ENCODE assay signal across 13 cellular contexts in genomic region chr16:67240506-67240905, GRCh38. TPM values are rescaled to one million over a fixed set of nuclear protein-coding genes. Genes with fewer than 3 reads are reported as not detected.
DNase-seq lines count a peak whose midpoint lies in the region; ATAC-seq and TF ChIP-seq lines count a peak whose summit lies in the region.
"Had no signal": no experiment of that assay in that cellular context is flagged by ENCODE, and none has a peak within 500 bp of the region (broad histone marks: within the 10 kb centered on the region; RNA-seq: fewer than 3 reads in every experiment).

No MANE protein-coding gene starts in this region.

- peak overlapping the region; percentile 95 for H2BK120ac ChIP-seq in IMR-90 (ENCODE audit: low read depth, low read length)

- peak overlapping the region; percentile 91 for H2BK20ac ChIP-seq in IMR-90 (ENCODE audit: low read depth, low read length)

- POLR2A ChIA-PET in A673 (lab: Charles Lee; ENCODE audit: low non-redundant PET): no interaction called here
- POLR2A ChIA-PET in IMR-90 (lab: Charles Lee; ENCODE audit: unreplicated experiment): interaction anchor here (0.7 kb wide), 1 partner anchor 84 kb away, joined by 7 read pairs; no protein-coding TSS in a partner anchor

- peaks cover 33% of the 10 kb centered on the region for H3K36me3 Mint-ChIP-seq in endodermal cell (ENCODE audit: low read depth)

- H3K9ac ChIP-seq in IMR-90 (ENCODE audit: low read depth, low read length): peak overlapping the region; percentile 62
- H3K9ac ChIP-seq in endodermal cell (ENCODE audit: extremely low read depth, low read length, poor library complexity, severe bottlenecking): no peak overlapping the region

- H2AFZ ChIP-seq in IMR-90 (replicated peaks; ENCODE audit: low read length, poor library complexity): peak overlapping the region; percentile 29

- TF ChIP-seq CTCF in A673 (conservative IDR thresholded peaks at IDR 0.05; ENCODE audit: low read depth, low read length) (no peak), IMR-90 (conservative IDR thresholded peaks at IDR 0.05; ENCODE audit: low read depth, low read length) (no peak), endodermal cell (conservative IDR thresholded peaks at IDR 0.05) (no peak)

- H3K9me1 ChIP-seq in IMR-90 (ENCODE audit: insufficient read depth, low read length): peaks cover 42% of the 10 kb centered on the region

- peak overlapping the region; percentile 95 for H4K91ac ChIP-seq in IMR-90 (ENCODE audit: insufficient read depth, low read depth, low read length)

- CTCF ChIA-PET in A673 (lab: Charles Lee) (no interaction called here), IMR-90 (lab: Yijun Ruan, JAX) (interaction anchor here (0.7 kb wide), 1 partner anchor 241 kb away, joined by 3 read pairs; no protein-coding TSS in a partner anchor)

- peak overlapping the region; percentile 93 for H2BK5ac ChIP-seq in IMR-90 (ENCODE audit: low read depth, low read length, poor library complexity, severe bottlenecking)

- H3K56ac ChIP-seq in IMR-90 (ENCODE audit: extremely low read depth, insufficient read depth, low read length): peak overlapping the region; percentile 89

- H4K5ac ChIP-seq in IMR-90 (ENCODE audit: low read depth, low read length): peak overlapping the region; percentile 77

- H3K27me3 ChIP-seq in A673 (replicated peaks; ENCODE audit: insufficient read depth, low read depth, low read length, poor library complexity) (no peaks in the 10 kb centered on the region), IMR-90 (ENCODE audit: control insufficient read depth, insufficient read depth, low read length) (no peaks in the 10 kb centered on the region), endodermal cell (ENCODE audit: control insufficient read depth, insufficient read depth, low read length, poor library complexity, severe bottlenecking) (no peaks in the 10 kb centered on the region), muscle layer of duodenum (ENCODE audit: low read depth, low read length) (no peaks in the 10 kb centered on the region)

- H2BK15ac ChIP-seq in IMR-90 (ENCODE audit: low read depth, low read length): peak overlapping the region; percentile 97; the same call in 2 of the 3 replicates

- no peaks in the 10 kb centered on the region for H3K9me3 ChIP-seq in A673 (ENCODE audit: low read depth, low read length, poor library complexity, severe bottlenecking)
- no peaks in the 10 kb centered on the region for H3K9me3 ChIP-seq in IMR-90 (ENCODE audit: control insufficient read depth, insufficient read depth, low read length)
- H3K9me3 ChIP-seq in endodermal cell (ENCODE audit: control insufficient read depth, low read length): no peaks in the 10 kb centered on the region
- H3K9me3 ChIP-seq in muscle layer of duodenum (ENCODE audit: control insufficient read depth in 1 of 2, low read length in 2 of 2): no peaks in the 10 kb centered on the region

- H3K4me1 ChIP-seq in A673 (ENCODE audit: insufficient read depth, low read length, poor library complexity, severe bottlenecking) (peaks cover 42% of the 10 kb centered on the region), IMR-90 (ENCODE audit: control insufficient read depth, insufficient read depth, low read length) (peaks cover 41% of the 10 kb centered on the region), endodermal cell (ENCODE audit: control insufficient read depth, insufficient read depth, low read length) (peaks cover 24% of the 10 kb centered on the region), muscle layer of duodenum (ENCODE audit: control insufficient read depth in 1 of 2, insufficient read depth in 2 of 2, low read length in 2 of 2) (peaks cover 9 to 24% of the 10 kb centered on the region in 2 donors)

- H3K27ac Mint-ChIP-seq in endodermal cell: peak overlapping the region; percentile 52
- H3K27ac Mint-ChIP-seq: memory B cell had no signal

- no peak for TF ChIP-seq RAD21 in IMR-90 (IDR thresholded peaks at IDR 0.05; ENCODE audit: low read length)

- no peak overlapping the region for H3K4me3 Mint-ChIP-seq in endodermal cell
- H3K4me3 Mint-ChIP-seq: CD4-positive, CD25-positive, alpha-beta regulatory T cell; effector memory CD8-positive, alpha-beta T cell; memory B cell had no signal

- H3K18ac ChIP-seq in IMR-90 (ENCODE audit: low read depth, low read length): peak overlapping the region; percentile 70

- H3K14ac ChIP-seq in IMR-90 (replicated peaks; ENCODE audit: low read depth, low read length): peak overlapping the region; percentile 95

- ATAC-seq in IMR-90 (ENCODE audit: low read depth): peak; percentile 0; the same call in 1 of the 2 replicates
- ATAC-seq: effector memory CD8-positive, alpha-beta T cell had no signal

- no peak for TF ChIP-seq POLR2A in IMR-90 (IDR thresholded peaks at IDR 0.05; ENCODE audit: low read depth, low read length)

- peak overlapping the region; percentile 30; the same call in 1 of the 2 replicates for H3K4me2 ChIP-seq in IMR-90 (ENCODE audit: low read depth, low read length)

- H2AK9ac ChIP-seq in IMR-90 (replicated peaks; ENCODE audit: low read depth, low read length, poor library complexity): peak overlapping the region; percentile 80

- BruUV-seq in A673 (replicated peaks; lab: Mats Ljungman, UMichigan) (no TSS peak), IMR-90 (replicated peaks; lab: Mats Ljungman, UMichigan) (no TSS peak)

- no peaks in the 10 kb centered on the region for H3K9me3 Mint-ChIP-seq in endodermal cell
- H3K9me3 Mint-ChIP-seq: effector memory CD8-positive, alpha-beta T cell had no signal

- intact Hi-C loops in A673 (cut with micrococcal nuclease; ENCODE audit: unreplicated experiment): no loop called here
- intact Hi-C loops in IMR-90 (cut with micrococcal nuclease): no loop called here

- peak overlapping the region; percentile 99 for H2AK5ac ChIP-seq in IMR-90 (ENCODE audit: low read depth, low read length)

- H3K36me3 ChIP-seq in A673 (ENCODE audit: insufficient read depth, low read length, poor library complexity, severe bottlenecking): peaks cover 28% of the 10 kb centered on the region
- H3K36me3 ChIP-seq in IMR-90 (ENCODE audit: control insufficient read depth, insufficient read depth, low read length): peaks cover 35% of the 10 kb centered on the region
- H3K36me3 ChIP-seq in endodermal cell (ENCODE audit: control insufficient read depth, insufficient read depth, low read length): peaks cover 88% of the 10 kb centered on the region
- H3K36me3 ChIP-seq in muscle layer of duodenum (ENCODE audit: control insufficient read depth in 1 of 2, insufficient read depth in 2 of 2, low read length in 2 of 2): peaks cover 35 to 46% of the 10 kb centered on the region in 2 donors

- H4K8ac ChIP-seq in IMR-90 (ENCODE audit: low read depth in 2 of 2, low read length in 2 of 2): peak overlapping the region; percentile 44 to 94

- no peaks in the 10 kb centered on the region for H3K27me3 Mint-ChIP-seq in endodermal cell (ENCODE audit: insufficient read depth)
- H3K27me3 Mint-ChIP-seq: CD4-positive, CD25-positive, alpha-beta regulatory T cell; effector memory CD8-positive, alpha-beta T cell; memory B cell had no signal

- in situ Hi-C loops in IMR-90 (cut with MboI; ENCODE audit: low sequenced_read_pairs): no loop called here

- H3K4me3 ChIP-seq in A673 (ENCODE audit: low read depth, low read length, poor library complexity, severe bottlenecking) (no peak overlapping the region), IMR-90 (ENCODE audit: insufficient read depth, low read depth, low read length) (no peak overlapping the region), endodermal cell (ENCODE audit: low read length) (no peak overlapping the region), muscle layer of duodenum (ENCODE audit: low read depth in 1 of 2, low read length in 2 of 2) (no peak overlapping the region)

- peaks cover 14% of the 10 kb centered on the region for H3K4me1 Mint-ChIP-seq in endodermal cell

- peak overlapping the region; percentile 98 for H3K23ac ChIP-seq in IMR-90 (ENCODE audit: low read depth, low read length)

- peaks cover 34 to 84% of the 10 kb centered on the region in 2 experiments; a peak in 3 of 4 replicates for H3K79me1 ChIP-seq in IMR-90 (ENCODE audit: low read depth in 1 of 2, low read length in 2 of 2)

- WGBS in IMR-90 (ENCODE audit: extremely low coverage in 2 of 2, insufficient read length in 1 of 2), 2 experiments: no CpG with 5 or more reads among the region's 4 CpGs
- 95% methylated on average over 4 of the region's 4 CpGs; no CpG with 5 or more reads in 1 of the 2 experiments for WGBS in endodermal cell (ENCODE audit: insufficient coverage in 1 of 2, insufficient read length in 1 of 2), 2 experiments

- H3K4ac ChIP-seq in IMR-90 (ENCODE audit: low read depth, low read length): peak overlapping the region; percentile 98

- DNase-seq in A673 (ENCODE audit: low spot score) (no peak), IMR-90 (peak; percentile 48), endodermal cell (peak; percentile 21), C1 segment of cervical spinal cord (lab: John Stamatoyannopoulos, UW) (no peak), 8988T (no peak)
- DNase-seq in stimulated activated naive CD4-positive, alpha-beta T cell (lab: John Stamatoyannopoulos, UW): no peak
- DNase-seq in activated CD4-positive, alpha-beta T cell treated with anti-CD3 and anti-CD28 coated beads, Interleukin-2, amount 50 U/mL, for 1 hour: no peak
- DNase-seq: activated T-cell treated with anti-CD3 and anti-CD28 coated beads, Interleukin-2, amount 50 U/mL, for 1 hour; CD4-positive, CD25-positive, alpha-beta regulatory T cell; effector memory CD8-positive, alpha-beta T cell; NCI-H2171 had no signal

- dilution Hi-C loops in IMR-90 (cut with HindIII; ENCODE audit: low sequenced_read_pairs, unreplicated experiment): no loop called here

- no peaks in the 10 kb centered on the region; the same call in 1 of the 2 replicates for H4K20me1 ChIP-seq in IMR-90 (ENCODE audit: insufficient read depth, low read length)

- H3K27ac ChIP-seq in A673 (ENCODE audit: low read depth, low read length, poor library complexity, severe bottlenecking): peak overlapping the region; percentile 58
- H3K27ac ChIP-seq in IMR-90 (ENCODE audit: insufficient read depth, low read length): peak overlapping the region; percentile 80
- no peak overlapping the region for H3K27ac ChIP-seq in endodermal cell (ENCODE audit: low read depth, low read length)
- H3K27ac ChIP-seq in muscle layer of duodenum (ENCODE audit: low read length): peak overlapping the region; percentile 2

RNA-seq across cellular contexts. Expression of gene FHOD1, which starts 6.8 kb away (rescaled TPM):
- total RNA-seq in A673 (2021) (94.9 and 96.4 TPM in 2 replicates), IMR-90 (2012; rRNA removed) (13.1 and 13.8 TPM in 2 replicates), endodermal cell (10 to 100 TPM; 51.7 to 71.9 TPM)
- 64.0 and 71.4 TPM in 2 replicates for polyA plus RNA-seq in IMR-90 (2012; rRNA removed)
- 41.0 and 42.3 TPM in 2 replicates for polyA plus RNA-seq in IMR-90 (2012; cell fraction: cytosol; rRNA removed)
- polyA plus RNA-seq in IMR-90 (2012; cell fraction: nucleus; rRNA removed; ENCODE audit: low replicate concordance): 260 and 582 TPM in 2 replicates
- polyA plus RNA-seq in endodermal cell (2013, experiment 1 of 2): 31.9 TPM
- polyA plus RNA-seq in endodermal cell (2013, experiment 2 of 2): 31.3 TPM

RNA-seq across cellular contexts. Expression of gene SLC9A5, which starts 8.3 kb away (rescaled TPM):
- total RNA-seq in A673 (2021): 2.4 and 3.6 TPM in 2 replicates
- total RNA-seq in IMR-90 (2012; rRNA removed): 1.8 and 2.5 TPM in 2 replicates
- 5.4 and 5.7 TPM in 2 replicates for polyA plus RNA-seq in IMR-90 (2012; rRNA removed)
- 2.5 and 4.1 TPM in 2 replicates for polyA plus RNA-seq in IMR-90 (2012; cell fraction: cytosol; rRNA removed)
- 56.1 and 64.8 TPM in 2 replicates for polyA plus RNA-seq in IMR-90 (2012; cell fraction: nucleus; rRNA removed; ENCODE audit: low replicate concordance)
- total RNA-seq in endodermal cell: 1 to 10 TPM; 8.9 to 9.0 TPM
- polyA plus RNA-seq in endodermal cell (2013, experiment 1 of 2): 4.8 TPM
- polyA plus RNA-seq in endodermal cell (2013, experiment 2 of 2): 4.6 TPM
- polyA plus RNA-seq: CD4-positive, CD25-positive, alpha-beta regulatory T cell had no signal

RNA-seq across cellular contexts. Expression of gene TMEM208, which starts 13.6 kb away (rescaled TPM):
- total RNA-seq in A673 (2021) (30.4 and 38.2 TPM in 2 replicates), IMR-90 (2012; rRNA removed) (41.7 and 65.6 TPM in 2 replicates), endodermal cell (10 to 100 TPM; 43.1 to 46.4 TPM)
- 66.5 and 68.8 TPM in 2 replicates for polyA plus RNA-seq in IMR-90 (2012; rRNA removed)
- polyA plus RNA-seq in IMR-90 (2012; cell fraction: cytosol; rRNA removed): 73.8 and 83.8 TPM in 2 replicates
- 75.2 and 101 TPM in 2 replicates for polyA plus RNA-seq in IMR-90 (2012; cell fraction: nucleus; rRNA removed; ENCODE audit: low replicate concordance)
- polyA plus RNA-seq in endodermal cell (2013, experiment 1 of 2): 40.4 TPM
- polyA plus RNA-seq in endodermal cell (2013, experiment 2 of 2): 36.2 TPM

RNA-seq across cellular contexts. Expression of gene PLEKHG4, which starts 38.8 kb away (rescaled TPM):
- total RNA-seq in A673 (2021) (5.8 and 8.9 TPM in 2 replicates), IMR-90 (2012; rRNA removed) (8.3 and 14.0 TPM in 2 replicates), endodermal cell (10 to 100 TPM; 10.5 to 12.4 TPM)
- polyA plus RNA-seq in IMR-90 (2012; rRNA removed): 50.7 and 56.8 TPM in 2 replicates
- 15.6 and 26.1 TPM in 2 replicates for polyA plus RNA-seq in IMR-90 (2012; cell fraction: cytosol; rRNA removed)
- polyA plus RNA-seq in IMR-90 (2012; cell fraction: nucleus; rRNA removed; ENCODE audit: low replicate concordance): 214 and 556 TPM in 2 replicates
- 6.1 TPM for polyA plus RNA-seq in endodermal cell (2013, experiment 1 of 2)
- polyA plus RNA-seq in endodermal cell (2013, experiment 2 of 2): 3.8 TPM

RNA-seq across cellular contexts. Expression of gene ELMO3, which starts 41.6 kb away (rescaled TPM):
- total RNA-seq in A673 (2021): 3.3 and 4.7 TPM in 2 replicates
- 0.28 and 0.36 TPM in 2 replicates for total RNA-seq in IMR-90 (2012; rRNA removed)
- 1.6 and 1.9 TPM in 2 replicates for polyA plus RNA-seq in IMR-90 (2012; rRNA removed)
- polyA plus RNA-seq in IMR-90 (2012; cell fraction: cytosol; rRNA removed): 0.70 and 0.78 TPM in 2 replicates
- 7.2 and 21.3 TPM in 2 replicates for polyA plus RNA-seq in IMR-90 (2012; cell fraction: nucleus; rRNA removed; ENCODE audit: low replicate concordance)
- 1 to 10 TPM; 5.6 to 6.4 TPM for total RNA-seq in endodermal cell
- 2.5 TPM for polyA plus RNA-seq in endodermal cell (2013, experiment 1 of 2)
- 2.4 TPM for polyA plus RNA-seq in endodermal cell (2013, experiment 2 of 2)

Comparison
In these comparisons a context has a peak if more than half of its experiments do, and no peak if none do; other contexts are left out.
1. DNase-seq: peak in IMR-90 (single experiment) and endodermal cell (single experiment); none in A673 (single experiment), stimulated activated naive CD4-positive, alpha-beta T cell (0 of 6), activated CD4-positive, alpha-beta T cell treated with anti-CD3 and anti-CD28 coated beads, Interleukin-2, amount 50 U/mL, for 1 hour (single experiment), C1 segment of cervical spinal cord (0 of 14) and 8988T (single experiment).